In genomic region chr12:57483466-57483865, GRCh38 we compare ENCODE assay signal across 12 cellular contexts. TPM values are rescaled to one million over a fixed set of nuclear protein-coding genes. Genes with fewer than 3 reads are reported as not detected.
DNase-seq lines count a peak whose midpoint lies in the region; ATAC-seq and TF ChIP-seq lines count a peak whose summit lies in the region.
"Had no signal": no experiment of that assay in that cellular context is flagged by ENCODE, and none has a peak within 500 bp of the region (broad histone marks: within the 10 kb centered on the region; RNA-seq: fewer than 3 reads in every experiment).

No MANE protein-coding gene starts in this region.

- H3K36me3 ChIP-seq in CD8-positive, alpha-beta memory T cell (ENCODE audit: insufficient read depth, low read length) = no peaks in the 10 kb centered on the region
- H3K36me3 ChIP-seq in SK-N-MC (ENCODE audit: insufficient read depth, low read length) (peaks cover under 1% of the 10 kb centered on the region; the same call in 1 of the 2 replicates), gastroesophageal sphincter (no peaks in the 10 kb centered on the region)

- CTCF ChIA-PET in CD8-positive, alpha-beta memory T cell (lab: Charles Lee) = no interaction called here

- H3K9ac ChIP-seq in SK-N-MC (ENCODE audit: insufficient read length) = peak overlapping the region; percentile 26

- peak overlapping the region in 7 of 8 donors; percentile 7 to 95 (median 38) for H3K27ac Mint-ChIP-seq in CD8-positive, alpha-beta memory T cell
- H3K27ac Mint-ChIP-seq in endothelial cell (ENCODE audit: unreplicated experiment) = peak overlapping the region; percentile 0

- H3K4me3 ChIP-seq in CD8-positive, alpha-beta memory T cell (ENCODE audit: low read length) = no peak overlapping the region
- no peak overlapping the region for H3K4me3 ChIP-seq in SK-N-MC
- no peak overlapping the region for H3K4me3 ChIP-seq in gastroesophageal sphincter

- H3K9me3 Mint-ChIP-seq in CD8-positive, alpha-beta memory T cell = no peaks in the 10 kb centered on the region
- H3K9me3 Mint-ChIP-seq in endothelial cell (ENCODE audit: unreplicated experiment) = no peaks in the 10 kb centered on the region

- 57% methylated on average over 4 of the region's 5 CpGs; no CpG with 5 or more reads in 1 of the 2 donors for whole genome bisulfite sequencing in gastroesophageal sphincter (ENCODE audit: low coverage in 1 of 2), 2 donors

- TF ChIP-seq CTCF in endothelial cell (IDR thresholded peaks at IDR 0.05; ENCODE audit: unreplicated experiment) (no peak), gastroesophageal sphincter (IDR thresholded peaks at IDR 0.05) (no peak)

- POLR2A ChIA-PET in CD8-positive, alpha-beta memory T cell (lab: Charles Lee) = no interaction called here

- H3K4me1 Mint-ChIP-seq in CD8-positive, alpha-beta memory T cell = peaks cover 49 to 56% (median 54%) of the 10 kb centered on the region in 3 donors
- H3K4me1 Mint-ChIP-seq in endothelial cell (ENCODE audit: unreplicated experiment) = peaks cover 34% of the 10 kb centered on the region

- H3K27ac ChIP-seq in CD8-positive, alpha-beta memory T cell (ENCODE audit: low read depth, low read length) = no peak overlapping the region
- H3K27ac ChIP-seq in SK-N-MC = 0 out of 2 replicates have a peak overlapping the region, but pooled peaks have one; percentile 36
- H3K27ac ChIP-seq in gastroesophageal sphincter = no peak overlapping the region

- ATAC-seq in HG02938 (IDR thresholded peaks at IDR 0.05; ENCODE audit: unreplicated experiment) = no peak
- ATAC-seq in gastroesophageal sphincter = no peak
- ATAC-seq: left cardiac atrium had no signal

- peaks cover 0 to 10% (median 0%) of the 10 kb centered on the region in 3 donors for H3K36me3 Mint-ChIP-seq in CD8-positive, alpha-beta memory T cell
- peaks cover 15% of the 10 kb centered on the region for H3K36me3 Mint-ChIP-seq in endothelial cell (ENCODE audit: low read depth, unreplicated experiment)

- TF ChIP-seq POLR2A in gastroesophageal sphincter (IDR thresholded peaks at IDR 0.05) = no peak

- H3K4me3 Mint-ChIP-seq in CD8-positive, alpha-beta memory T cell = peak overlapping the region in 1 of 7 donors; percentile 60
- H3K4me3 Mint-ChIP-seq in endothelial cell (ENCODE audit: unreplicated experiment) = no peak overlapping the region

- peaks cover 42% of the 10 kb centered on the region for H3K4me1 ChIP-seq in CD8-positive, alpha-beta memory T cell (ENCODE audit: insufficient read depth, low read length)
- peaks cover 0 to 8% (median under 1%) of the 10 kb centered on the region in 3 donors for H3K4me1 ChIP-seq in gastroesophageal sphincter

- no peak for TF ChIP-seq EP300 in gastroesophageal sphincter (IDR thresholded peaks at IDR 0.05)

- no peaks in the 10 kb centered on the region for H3K9me3 ChIP-seq in CD8-positive, alpha-beta memory T cell (ENCODE audit: low read length)
- H3K9me3 ChIP-seq in SK-N-MC (ENCODE audit: low read depth, low read length) (no peaks in the 10 kb centered on the region), gastroesophageal sphincter (no peaks in the 10 kb centered on the region)

- H3K27me3 ChIP-seq in CD8-positive, alpha-beta memory T cell (ENCODE audit: insufficient read depth, low read length, poor library complexity, severe bottlenecking) = no peaks in the 10 kb centered on the region
- peaks cover 47% of the 10 kb centered on the region for H3K27me3 ChIP-seq in gastroesophageal sphincter

- peaks cover 0 to 2% of the 10 kb centered on the region in 2 donors for H3K27me3 Mint-ChIP-seq in CD8-positive, alpha-beta memory T cell
- peaks cover 14% of the 10 kb centered on the region for H3K27me3 Mint-ChIP-seq in endothelial cell (ENCODE audit: unreplicated experiment)

- DNase-seq in CD8-positive, alpha-beta memory T cell = no peak
- DNase-seq in SK-N-MC (ENCODE audit: low read depth, low spot score) (no peak), endothelial cell (ENCODE audit: low spot score) (no peak), non-pigmented ciliary epithelial cell (ENCODE audit: low read depth) (peak; percentile 68), midbrain (lab: John Stamatoyannopoulos, UW) (no peak)
- DNase-seq: left cardiac atrium, nucleus accumbens, RPMI8226 had no signal

RNA-seq across cellular contexts. Expression of gene ARHGAP9, which starts 3.8 kb away (rescaled TPM):
- total RNA-seq in CD8-positive, alpha-beta memory T cell = 100 to 1,000 TPM; 116 to 121 TPM
- polyA plus RNA-seq in CD8-positive, alpha-beta memory T cell = 181 TPM
- total RNA-seq in endothelial cell (ENCODE audit: unreplicated experiment) (65.4 TPM), gastroesophageal sphincter (10 to 100 TPM in 1 of 4 donors, 1 to 10 TPM in 3; 5.6 to 13.1 (median 8.9) TPM)

RNA-seq across cellular contexts. Expression of gene MARS1, which starts 4.4 kb away (rescaled TPM):
- total RNA-seq in CD8-positive, alpha-beta memory T cell = 100 to 1,000 TPM; 386 to 398 TPM
- polyA plus RNA-seq in CD8-positive, alpha-beta memory T cell = 89.8 TPM
- total RNA-seq in endothelial cell (ENCODE audit: unreplicated experiment) = 183 TPM
- total RNA-seq in gastroesophageal sphincter = 100 to 1,000 TPM in 1 of 4 donors, 10 to 100 TPM in 3; 67.4 to 209 (median 81.7) TPM

RNA-seq across cellular contexts. Expression of gene GLI1, which starts 23.9 kb away (rescaled TPM):
- total RNA-seq in CD8-positive, alpha-beta memory T cell = under 1 TPM; 0.55 to 0.75 TPM
- 0.32 TPM for polyA plus RNA-seq in CD8-positive, alpha-beta memory T cell
- 0.77 TPM for total RNA-seq in endothelial cell (ENCODE audit: unreplicated experiment)
- total RNA-seq in gastroesophageal sphincter = 1 to 10 TPM in 1 of 4 donors, under 1 TPM in 3; 0.15 to 3.6 (median 0.30) TPM
- total RNA-seq: MCF 10A had no signal

RNA-seq across cellular contexts. Expression of gene INHBE, which starts 28.4 kb away (rescaled TPM):
- total RNA-seq in CD8-positive, alpha-beta memory T cell = under 1 TPM; 0.38 to 0.61 TPM
- polyA plus RNA-seq in CD8-positive, alpha-beta memory T cell = not detected
- total RNA-seq in endothelial cell (ENCODE audit: unreplicated experiment) = not detected
- not detected for total RNA-seq in gastroesophageal sphincter
- total RNA-seq: cerebellum, left cardiac atrium had no signal

RNA-seq across cellular contexts. Expression of gene DDIT3, which starts 36.8 kb away (rescaled TPM):
- 10 to 100 TPM; 12.7 to 13.2 TPM for total RNA-seq in CD8-positive, alpha-beta memory T cell
- polyA plus RNA-seq in CD8-positive, alpha-beta memory T cell = 11.7 TPM
- total RNA-seq in endothelial cell (ENCODE audit: unreplicated experiment) = 4.2 TPM
- total RNA-seq in gastroesophageal sphincter = 10 to 100 TPM; 17.7 to 41.2 (median 36.5) TPM
